Comparison of ENCODE assay signal across 1 cellular context in genomic region chr16:77299395-77299794, GRCh38.
A peak's percentile ranks its signal among the peaks of the same experiment; 100 is the strongest.
TF ChIP-seq lines count a peak whose summit lies in the region.

No MANE protein-coding gene starts in this region.

TF ChIP-seq in GM12878, 131 proteins besides CTCF, POLR2A, EP300 and RAD21 (continued from another document):
- TF ChIP-seq EED (IDR thresholded peaks at IDR 0.05; ENCODE audit: low read depth) (peak; percentile 26; the same call in 1 of the 2 replicates), IKZF1 (conservative IDR thresholded peaks at IDR 0.05) (peak; percentile 41; the same call in 1 of the 2 replicates), MEF2A (IDR thresholded peaks at IDR 0.05; ENCODE audit: insufficient read depth, low read depth, low read length) (peak; percentile 51; the same call in 1 of the 2 replicates), ASH2L (IDR thresholded peaks at IDR 0.05; ENCODE audit: borderline replicate concordance, low read depth) (no peak), ZNF24 (IDR thresholded peaks at IDR 0.05) (no peak), MLLT1 (IDR thresholded peaks at IDR 0.05) (no peak)
